13 cellular contexts compared by ENCODE assay signal in genomic region chr6:139433647-139434419, GRCh38. TPM values are rescaled to one million over a fixed set of nuclear protein-coding genes. Genes with fewer than 3 reads are reported as not detected.
A peak's percentile ranks its signal among the peaks of the same experiment; 100 is the strongest.
DNase-seq lines count a peak whose midpoint lies in the region; ATAC-seq and TF ChIP-seq lines count a peak whose summit lies in the region.
"Had no signal": no experiment of that assay in that cellular context is flagged by ENCODE, and none has a peak within 500 bp of the region (broad histone marks: within the 10 kb centered on the region; RNA-seq: fewer than 3 reads in every experiment).

No MANE protein-coding gene starts in this region.

- no peaks in the 10 kb centered on the region for H3K36me3 ChIP-seq in gastrocnemius medialis

- H3K27ac ChIP-seq in gastrocnemius medialis = no peak overlapping the region
- H3K27ac ChIP-seq: 22Rv1 had no signal

- H3K4me1 Mint-ChIP-seq in effector memory CD8-positive, alpha-beta T cell (ENCODE audit: low read depth in 2 of 2) = peaks cover 0 to 3% of the 10 kb centered on the region in 2 donors
- H3K4me1 Mint-ChIP-seq in osteocyte (ENCODE audit: unreplicated experiment) = peaks cover 8% of the 10 kb centered on the region

- H3K27ac Mint-ChIP-seq in effector memory CD8-positive, alpha-beta T cell = no peak overlapping the region
- H3K27ac Mint-ChIP-seq in osteocyte (ENCODE audit: unreplicated experiment) = no peak overlapping the region
- H3K27ac Mint-ChIP-seq: type B pancreatic cell had no signal

- DNase-seq in DMS153 (lab: John Stamatoyannopoulos, UW) (peak; percentile 42), DMS153 treated with DMSO at 0.1 percent for 48 hours (lab: John Stamatoyannopoulos, UW; ENCODE audit: unreplicated experiment) (no peak), SK-N-DZ (ENCODE audit: low spot score) (peak; percentile 72), fibroblast of peridontal ligament (ENCODE audit: extremely low read depth) (peak; percentile 21), renal cortical epithelial cell (ENCODE audit: low read depth) (peak; percentile 80), gastrocnemius medialis (no peak), osteocyte (ENCODE audit: extremely low spot score, unreplicated experiment) (no peak)
- no peak for DNase-seq in effector memory CD8-positive, alpha-beta T cell
- DNase-seq: activated CD8-positive, alpha-beta memory T cell treated with anti-CD3 and anti-CD28 coated beads, Interleukin-2, amount 50 U/mL, for 4 hours; aorta; left ventricle myocardium superior had no signal

- H3K36me3 Mint-ChIP-seq in effector memory CD8-positive, alpha-beta T cell (ENCODE audit: insufficient read depth) = no peaks in the 10 kb centered on the region
- H3K36me3 Mint-ChIP-seq in osteocyte (ENCODE audit: unreplicated experiment) = no peaks in the 10 kb centered on the region
- H3K36me3 Mint-ChIP-seq: type B pancreatic cell had no signal

- no peaks in the 10 kb centered on the region for H3K4me1 ChIP-seq in gastrocnemius medialis

- TF ChIP-seq POLR2A in gastrocnemius medialis (IDR thresholded peaks at IDR 0.05) = no peak

- no peak overlapping the region for H3K4me3 Mint-ChIP-seq in effector memory CD8-positive, alpha-beta T cell
- H3K4me3 Mint-ChIP-seq in osteocyte (ENCODE audit: unreplicated experiment) = no peak overlapping the region
- H3K4me3 Mint-ChIP-seq: type B pancreatic cell had no signal

- H3K27me3 Mint-ChIP-seq in effector memory CD8-positive, alpha-beta T cell = peaks cover 0 to 4% of the 10 kb centered on the region in 2 donors
- H3K27me3 Mint-ChIP-seq in osteocyte (ENCODE audit: unreplicated experiment) = no peaks in the 10 kb centered on the region
- H3K27me3 Mint-ChIP-seq: type B pancreatic cell had no signal

- intact Hi-C loops in gastrocnemius medialis (cut with DNase I; ENCODE audit: low total_unique reads) = no loop called here

- H3K27me3 ChIP-seq in gastrocnemius medialis = no peaks in the 10 kb centered on the region

- no peaks in the 10 kb centered on the region for H3K9me3 ChIP-seq in gastrocnemius medialis

- in situ Hi-C loops in gastrocnemius medialis (cut with MboI; ENCODE audit: low sequenced_read_pairs in 4 of 4) = no loop called here

- H3K9me3 Mint-ChIP-seq in effector memory CD8-positive, alpha-beta T cell = no peaks in the 10 kb centered on the region
- peaks cover 4% of the 10 kb centered on the region for H3K9me3 Mint-ChIP-seq in osteocyte (ENCODE audit: unreplicated experiment)

- H3K4me3 ChIP-seq in gastrocnemius medialis = no peak overlapping the region

- no peak for TF ChIP-seq CTCF in gastrocnemius medialis (IDR thresholded peaks at IDR 0.05 in 4 of 5, conservative IDR thresholded peaks at IDR 0.05 in 1 of 5)
- no peak for TF ChIP-seq CTCF in osteocyte (IDR thresholded peaks at IDR 0.05)

- no peak for ATAC-seq in gastrocnemius medialis
- no peak for ATAC-seq in effector memory CD8-positive, alpha-beta T cell (replicated peaks)
- ATAC-seq: left ventricle myocardium superior had no signal

RNA-seq across cellular contexts. Expression of gene CITED2, which starts 59.4 kb away (rescaled TPM):
- 23.8 and 28.0 TPM in 2 replicates for polyA plus RNA-seq in SK-N-DZ (2014; cell fraction: cytosol; rRNA removed)
- polyA plus RNA-seq in SK-N-DZ (2014; cell fraction: nucleus; rRNA removed) = 11.1 and 19.5 TPM in 2 replicates
- total RNA-seq in renal cortical epithelial cell (55.7 and 151 TPM in 2 replicates), gastrocnemius medialis (100 to 1,000 TPM in 3 of 4 donors, 10 to 100 TPM in 1; 70.8 to 395 (median 345) TPM), osteocyte (417 and 421 TPM in 2 replicates)

Comparison
In these comparisons a context has a peak if more than half of its experiments do, and no peak if none do; other contexts are left out.
1. DNase-seq: peak in DMS153 (single experiment), SK-N-DZ (single experiment), fibroblast of peridontal ligament (single experiment) and renal cortical epithelial cell (single experiment); none in DMS153 treated with DMSO at 0.1 percent for 48 hours (single experiment), gastrocnemius medialis (0 of 2), effector memory CD8-positive, alpha-beta T cell (0 of 3) and osteocyte (single experiment).